Comparison of ENCODE assay signal across 20 cellular contexts in genomic region chr19:48218964-48219363, GRCh38. TPM values are rescaled to one million over a fixed set of nuclear protein-coding genes. Genes with fewer than 3 reads are reported as not detected.
DNase-seq lines count a peak whose midpoint lies in the region; ATAC-seq and TF ChIP-seq lines count a peak whose summit lies in the region.
"Had no signal": no experiment of that assay in that cellular context is flagged by ENCODE, and none has a peak within 500 bp of the region (broad histone marks: within the 10 kb centered on the region; RNA-seq: fewer than 3 reads in every experiment).

No MANE protein-coding gene starts in this region.

- H3K27ac ChIP-seq in A673 (ENCODE audit: low read depth, low read length, poor library complexity, severe bottlenecking): peak overlapping the region; percentile 46
- H3K27ac ChIP-seq: pancreas, vagina had no signal

- TF ChIP-seq CTCF in A673 (conservative IDR thresholded peaks at IDR 0.05; ENCODE audit: low read depth, low read length): no peak
- no peak for TF ChIP-seq CTCF in WTC11 (IDR thresholded peaks at IDR 0.05)
- no peak for TF ChIP-seq CTCF in fibroblast of villous mesenchyme (IDR thresholded peaks at IDR 0.05; ENCODE audit: insufficient read depth, low read depth, low read length)

- no peaks in the 10 kb centered on the region for H3K27me3 Mint-ChIP-seq in WTC11 (ENCODE audit: low read depth)
- H3K27me3 Mint-ChIP-seq: activated naive CD4-positive, alpha-beta T cell treated with anti-CD3 and anti-CD28 coated beads, Interleukin-2, amount 10 ng/mL, durations not matched to agents 7 days and 5 days had no signal

- POLR2A ChIA-PET in A673 (lab: Charles Lee; ENCODE audit: low non-redundant PET): no interaction called here
- POLR2A ChIA-PET in WTC11 (lab: Charles Lee): no interaction called here

- peaks cover 38% of the 10 kb centered on the region for H3K36me3 ChIP-seq in A673 (ENCODE audit: insufficient read depth, low read length, poor library complexity, severe bottlenecking)
- H3K36me3 ChIP-seq: pancreas, vagina had no signal

- intact Hi-C loops in A673 (cut with micrococcal nuclease; ENCODE audit: unreplicated experiment): no loop called here

- H3K4me3 Mint-ChIP-seq in WTC11: no peak overlapping the region
- H3K4me3 Mint-ChIP-seq: activated naive CD4-positive, alpha-beta T cell treated with anti-CD3 and anti-CD28 coated beads, Interleukin-2, amount 10 ng/mL, durations not matched to agents 7 days and 5 days; T-helper 2 cell treated with Interferon-gamma antibody and Interleukin-4, amounts not matched to agents 5 μg/mL and 100 μg/mL, for 36 hours had no signal

- BruUV-seq in A673 (replicated peaks; lab: Mats Ljungman, UMichigan): no TSS peak

- peaks cover 7% of the 10 kb centered on the region for H3K4me1 Mint-ChIP-seq in WTC11
- H3K4me1 Mint-ChIP-seq: activated naive CD4-positive, alpha-beta T cell treated with anti-CD3 and anti-CD28 coated beads, Interleukin-2, amount 10 ng/mL, durations not matched to agents 7 days and 5 days had no signal

- DNase-seq in A673 (ENCODE audit: low spot score) (peak; percentile 64), HCEC 1CT (peak; percentile 1), WTC11 (ENCODE audit: low spot score) (no peak), fibroblast of villous mesenchyme (ENCODE audit: low read depth) (peak; percentile 11), amygdala (lab: John Stamatoyannopoulos, UW) (no peak)
- DNase-seq: activated CD4-positive, alpha-beta T cell treated with anti-CD3 and anti-CD28 coated beads for 1 hour; activated naive CD4-positive, alpha-beta T cell treated with anti-CD3 and anti-CD28 coated beads, Interleukin-2, amount 10 ng/mL, durations not matched to agents 7 days and 5 days; COR-L47; effector CD8-positive, alpha-beta T cell; NCI-H1930; NCI-H510A; pancreas; SHP77 treated with DMSO at 0.1 percent for 48 hours; stimulated activated CD4-positive, alpha-beta T cell treated with anti-CD3 and anti-CD28 coated beads, Interleukin-2, amount 100 ng/mL, for 48 hours had no signal

- H3K27me3 ChIP-seq in A673 (replicated peaks; ENCODE audit: insufficient read depth, low read depth, low read length, poor library complexity): no peaks in the 10 kb centered on the region
- H3K27me3 ChIP-seq: pancreas, vagina had no signal

- H3K4me3 ChIP-seq in A673 (ENCODE audit: low read depth, low read length, poor library complexity, severe bottlenecking): no peak overlapping the region
- H3K4me3 ChIP-seq in fibroblast of villous mesenchyme (ENCODE audit: low read depth, low read length): no peak overlapping the region
- H3K4me3 ChIP-seq: pancreas, vagina had no signal

- no peaks in the 10 kb centered on the region for H3K9me3 Mint-ChIP-seq in WTC11
- H3K9me3 Mint-ChIP-seq: activated naive CD4-positive, alpha-beta T cell treated with anti-CD3 and anti-CD28 coated beads, Interleukin-2, amount 10 ng/mL, durations not matched to agents 7 days and 5 days; T-helper 2 cell treated with Interferon-gamma antibody and Interleukin-4, amounts not matched to agents 5 μg/mL and 100 μg/mL, for 36 hours had no signal

- H3K27ac Mint-ChIP-seq in WTC11: peak overlapping the region; percentile 22; the same call in 1 of the 2 replicates
- H3K27ac Mint-ChIP-seq: activated naive CD4-positive, alpha-beta T cell treated with anti-CD3 and anti-CD28 coated beads, Interleukin-2, amount 10 ng/mL, durations not matched to agents 7 days and 5 days had no signal

- ATAC-seq in WTC11: no peak
- no peak for ATAC-seq in GM18909 (IDR thresholded peaks at IDR 0.05; ENCODE audit: poor library complexity, unreplicated experiment)
- ATAC-seq in GM18867 (IDR thresholded peaks at IDR 0.05; ENCODE audit: unreplicated experiment): no peak
- ATAC-seq in GM19324 (IDR thresholded peaks at IDR 0.05; ENCODE audit: low FRiP score, unreplicated experiment): no peak
- ATAC-seq: left lobe of liver, pancreas had no signal

- no peaks in the 10 kb centered on the region for H3K36me3 Mint-ChIP-seq in WTC11

- H3K9me3 ChIP-seq in A673 (ENCODE audit: low read depth, low read length, poor library complexity, severe bottlenecking): no peaks in the 10 kb centered on the region
- H3K9me3 ChIP-seq: pancreas, vagina had no signal

- CTCF ChIA-PET in A673 (lab: Charles Lee) (no interaction called here), WTC11 (lab: Charles Lee) (interaction anchor here (0.6 to 1.3 kb wide), 7 partner anchors 15 to 989 kb away, joined by 3 to 6 read pairs (median 4); partner anchors contain the start of gene CARD8)

- peaks cover 18% of the 10 kb centered on the region for H3K4me1 ChIP-seq in A673 (ENCODE audit: insufficient read depth, low read length, poor library complexity, severe bottlenecking)
- H3K4me1 ChIP-seq: pancreas, vagina had no signal

TF ChIP-seq in WTC11, 78 proteins besides CTCF, POLR2A, EP300 and RAD21:
- TF ChIP-seq HMGA2 (CRISPR knock-in tag; IDR thresholded peaks at IDR 0.05): no peak
- TF ChIP-seq, protein P1, sequence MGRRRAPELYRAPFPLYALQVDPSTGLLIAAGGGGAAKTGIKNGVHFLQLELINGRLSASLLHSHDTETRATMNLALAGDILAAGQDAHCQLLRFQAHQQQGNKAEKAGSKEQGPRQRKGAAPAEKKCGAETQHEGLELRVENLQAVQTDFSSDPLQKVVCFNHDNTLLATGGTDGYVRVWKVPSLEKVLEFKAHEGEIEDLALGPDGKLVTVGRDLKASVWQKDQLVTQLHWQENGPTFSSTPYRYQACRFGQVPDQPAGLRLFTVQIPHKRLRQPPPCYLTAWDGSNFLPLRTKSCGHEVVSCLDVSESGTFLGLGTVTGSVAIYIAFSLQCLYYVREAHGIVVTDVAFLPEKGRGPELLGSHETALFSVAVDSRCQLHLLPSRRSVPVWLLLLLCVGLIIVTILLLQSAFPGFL (CRISPR knock-in tag; IDR thresholded peaks at IDR 0.05; ENCODE audit: borderline replicate concordance): no peak

RNA-seq across cellular contexts. Expression of gene CARD8, which starts 36.7 kb away (rescaled TPM):
- total RNA-seq in A673 (2021): 139 and 151 TPM in 2 replicates
- 23.0 to 31.1 TPM (median 29.8 TPM) in 3 replicates for total RNA-seq in WTC11 (2021)
- total RNA-seq in fibroblast of villous mesenchyme: 11.9 and 21.2 TPM in 2 replicates

RNA-seq across cellular contexts. Expression of gene ZSWIM9, which starts 48.5 kb away (rescaled TPM):
- 12.0 and 15.8 TPM in 2 replicates for total RNA-seq in A673 (2021)
- total RNA-seq in WTC11 (2021): 12.8 to 15.9 TPM (median 15.7 TPM) in 3 replicates
- total RNA-seq in fibroblast of villous mesenchyme: 2.2 and 2.9 TPM in 2 replicates

RNA-seq across cellular contexts. Expression of gene LIG1, which starts 48.8 kb away (rescaled TPM):
- total RNA-seq in A673 (2021): 200 and 204 TPM in 2 replicates
- 99.8 to 119 TPM (median 102 TPM) in 3 replicates for total RNA-seq in WTC11 (2021)
- total RNA-seq in fibroblast of villous mesenchyme: 10.4 and 21.3 TPM in 2 replicates

RNA-seq across cellular contexts. Expression of gene ZNF114, which starts 50.9 kb away (rescaled TPM):
- total RNA-seq in A673 (2021) (9.5 and 11.7 TPM in 2 replicates), WTC11 (2021) (9.8 to 12.7 TPM (median 9.8 TPM) in 3 replicates), fibroblast of villous mesenchyme (0.32 and 0.43 TPM in 2 replicates)
- total RNA-seq: left lobe of liver, vagina had no signal

Comparison
In these comparisons a context has a peak if more than half of its experiments do, and no peak if none do; other contexts are left out.
1. DNase-seq: peak in A673 (single experiment), HCEC 1CT (single experiment) and fibroblast of villous mesenchyme (single experiment); none in WTC11 (single experiment) and amygdala (0 of 56).